ENCODE assay signal across 22 cellular contexts in genomic region chr18:44748582-44748981, GRCh38.
"Had no signal": no experiment of that assay in that cellular context is flagged by ENCODE, and none has a peak within 500 bp of the region (broad histone marks: within the 10 kb centered on the region; RNA-seq: fewer than 3 reads in every experiment).

No MANE protein-coding gene starts in this region.

- H3K9me3 ChIP-seq: colonic mucosa, esophagus muscularis mucosa, heart right ventricle, left lung, ovary, psoas muscle, sigmoid colon, suprapubic skin had no signal

- H3K4me3 ChIP-seq: colonic mucosa, esophagus muscularis mucosa, heart right ventricle, left lung, ovary, psoas muscle, sigmoid colon, suprapubic skin had no signal

- H3K36me3 ChIP-seq: colonic mucosa, esophagus muscularis mucosa, heart right ventricle, left lung, ovary, sigmoid colon, suprapubic skin had no signal

- H3K4me1 ChIP-seq: colonic mucosa had no signal

- DNase-seq: colonic mucosa; effector CD8-positive, alpha-beta T cell; endodermal cell; foreskin melanocyte; glutamatergic neuron; heart right ventricle; hippocampal formation; left cardiac atrium; left lung; natural killer cell; occipital lobe; ovary; posterior cingulate gyrus; psoas muscle; right cardiac atrium; sigmoid colon; stimulated activated CD4-positive, alpha-beta T cell treated with anti-CD3 and anti-CD28 coated beads, Interleukin-2, amount 100 ng/mL, for 24 hours; stimulated activated CD4-positive, alpha-beta T cell treated with anti-CD3 and anti-CD28 coated beads, Interleukin-4, amount 100 ng/mL, for 4 hours; stimulated activated naive B cell treated with anti-CD40 and anti-IgM and Interleukin-4, amounts not matched to agents 10 μg/mL and 1 μg/mL and 100 μg/mL, for 72 hours; stimulated activated naive CD8-positive, alpha-beta T cell treated with anti-CD3 and anti-CD28 coated beads, Interleukin-15, amount 100 ng/mL, for 72 hours had no signal

- ATAC-seq: heart right ventricle; left cardiac atrium; left lung; natural killer cell; psoas muscle; right cardiac atrium; stimulated activated naive B cell treated with anti-CD40 and anti-IgM and Interleukin-4, amounts not matched to agents 10 μg/mL and 1 μg/mL and 100 μg/mL, for 72 hours; stimulated activated naive CD8-positive, alpha-beta T cell treated with anti-CD3 and anti-CD28 coated beads, Interleukin-15, amount 100 ng/mL, for 72 hours had no signal

- H3K27me3 ChIP-seq: colonic mucosa, esophagus muscularis mucosa, ovary, sigmoid colon, suprapubic skin had no signal

- H3K27ac ChIP-seq: colonic mucosa, heart right ventricle, left lung, ovary, psoas muscle, suprapubic skin had no signal
